1 cellular context compared by ENCODE assay signal in genomic region chr17:18224428-18225120, GRCh38.
A peak's percentile ranks its signal among the peaks of the same experiment; 100 is the strongest.
TF ChIP-seq lines count a peak whose summit lies in the region.

No MANE protein-coding gene starts in this region.

TF ChIP-seq in HepG2, 621 proteins besides CTCF, POLR2A, EP300 and RAD21 (continues in another document):
- TF ChIP-seq ETV5 (CRISPR knock-in tag; IDR thresholded peaks at IDR 0.05; ENCODE audit: borderline replicate concordance), result 0 out of 2 replicates have a peak, but pooled peaks have one; percentile 3
- TF ChIP-seq EEA1 (CRISPR knock-in tag; IDR thresholded peaks at IDR 0.05; ENCODE audit: borderline replicate concordance), result no peak
- no peak for TF ChIP-seq CEBPB (IDR thresholded peaks at IDR 0.05; ENCODE audit: borderline replicate concordance, low read depth, low read length)
- TF ChIP-seq PRDM10 (CRISPR knock-in tag; IDR thresholded peaks at IDR 0.05; ENCODE audit: low read depth), result no peak
- TF ChIP-seq ZNF335 (CRISPR knock-in tag; IDR thresholded peaks at IDR 0.05), result peak; percentile 24; the same call in 1 of the 2 replicates
- TF ChIP-seq MXI1 (IDR thresholded peaks at IDR 0.05; ENCODE audit: borderline replicate concordance, low read depth, low read length), result 0 out of 3 replicates have a peak, but pooled peaks have one; percentile 19
- no peak for TF ChIP-seq CENPT (CRISPR knock-in tag; IDR thresholded peaks at IDR 0.05; ENCODE audit: low read depth)
- no peak for TF ChIP-seq MAZ (IDR thresholded peaks at IDR 0.05; ENCODE audit: borderline replicate concordance, low read depth, low read length)
- TF ChIP-seq MAZ (CRISPR knock-in tag; IDR thresholded peaks at IDR 0.05; ENCODE audit: low read depth), result peak; percentile 22; the same call in 1 of the 2 replicates
- peak; percentile 71; the same call in 1 of the 2 replicates for TF ChIP-seq MYC (CRISPR knock-in tag; IDR thresholded peaks at IDR 0.05; ENCODE audit: borderline replicate concordance)
- peak; percentile 79 for TF ChIP-seq ZNF558 (CRISPR knock-in tag; IDR thresholded peaks at IDR 0.05; ENCODE audit: borderline replicate concordance)
- no peak for TF ChIP-seq ZNF362 (CRISPR knock-in tag; IDR thresholded peaks at IDR 0.05; ENCODE audit: borderline replicate concordance)
- 0 out of 2 replicates have a peak, but pooled peaks have one; percentile 66 for TF ChIP-seq ZNF800 (CRISPR knock-in tag; IDR thresholded peaks at IDR 0.05)
- peak; percentile 48; the same call in 1 of the 2 replicates for TF ChIP-seq RBFOX2 (IDR thresholded peaks at IDR 0.05; ENCODE audit: low read depth, low read length)
- 0 out of 2 replicates have a peak, but pooled peaks have one; percentile 17 for TF ChIP-seq SNAPC4 (CRISPR knock-in tag; IDR thresholded peaks at IDR 0.05)
- TF ChIP-seq ZNF318 (CRISPR knock-in tag; IDR thresholded peaks at IDR 0.05), result 0 out of 2 replicates have a peak, but pooled peaks have one; percentile 13
- peak; percentile 45; the same call in 1 of the 2 replicates for TF ChIP-seq ZNF430 (CRISPR knock-in tag; IDR thresholded peaks at IDR 0.05)
- TF ChIP-seq KAT8 (CRISPR knock-in tag; IDR thresholded peaks at IDR 0.05), result peak; percentile 69; the same call in 1 of the 2 replicates
- no peak for TF ChIP-seq ZBTB10 (CRISPR knock-in tag; IDR thresholded peaks at IDR 0.05; ENCODE audit: borderline replicate concordance)
- peak; percentile 26; the same call in 1 of the 2 replicates for TF ChIP-seq TBX2 (CRISPR knock-in tag; IDR thresholded peaks at IDR 0.05; ENCODE audit: borderline replicate concordance)
- peak; percentile 62; the same call in 1 of the 2 replicates for TF ChIP-seq ZFP90 (CRISPR knock-in tag; IDR thresholded peaks at IDR 0.05; ENCODE audit: borderline replicate concordance)
- no peak for TF ChIP-seq ZNF570 (CRISPR knock-in tag; IDR thresholded peaks at IDR 0.05; ENCODE audit: borderline replicate concordance)
- TF ChIP-seq HOXA3 (CRISPR knock-in tag; IDR thresholded peaks at IDR 0.05), result no peak
- TF ChIP-seq ZNF44 (CRISPR knock-in tag; IDR thresholded peaks at IDR 0.05), result peak; percentile 70; the same call in 1 of the 2 replicates
- peak; percentile 27; the same call in 1 of the 2 replicates for TF ChIP-seq ZGPAT (CRISPR knock-in tag; IDR thresholded peaks at IDR 0.05)
